Comparison of ENCODE assay signal across 8 cellular contexts in the genomic region with DNA sequence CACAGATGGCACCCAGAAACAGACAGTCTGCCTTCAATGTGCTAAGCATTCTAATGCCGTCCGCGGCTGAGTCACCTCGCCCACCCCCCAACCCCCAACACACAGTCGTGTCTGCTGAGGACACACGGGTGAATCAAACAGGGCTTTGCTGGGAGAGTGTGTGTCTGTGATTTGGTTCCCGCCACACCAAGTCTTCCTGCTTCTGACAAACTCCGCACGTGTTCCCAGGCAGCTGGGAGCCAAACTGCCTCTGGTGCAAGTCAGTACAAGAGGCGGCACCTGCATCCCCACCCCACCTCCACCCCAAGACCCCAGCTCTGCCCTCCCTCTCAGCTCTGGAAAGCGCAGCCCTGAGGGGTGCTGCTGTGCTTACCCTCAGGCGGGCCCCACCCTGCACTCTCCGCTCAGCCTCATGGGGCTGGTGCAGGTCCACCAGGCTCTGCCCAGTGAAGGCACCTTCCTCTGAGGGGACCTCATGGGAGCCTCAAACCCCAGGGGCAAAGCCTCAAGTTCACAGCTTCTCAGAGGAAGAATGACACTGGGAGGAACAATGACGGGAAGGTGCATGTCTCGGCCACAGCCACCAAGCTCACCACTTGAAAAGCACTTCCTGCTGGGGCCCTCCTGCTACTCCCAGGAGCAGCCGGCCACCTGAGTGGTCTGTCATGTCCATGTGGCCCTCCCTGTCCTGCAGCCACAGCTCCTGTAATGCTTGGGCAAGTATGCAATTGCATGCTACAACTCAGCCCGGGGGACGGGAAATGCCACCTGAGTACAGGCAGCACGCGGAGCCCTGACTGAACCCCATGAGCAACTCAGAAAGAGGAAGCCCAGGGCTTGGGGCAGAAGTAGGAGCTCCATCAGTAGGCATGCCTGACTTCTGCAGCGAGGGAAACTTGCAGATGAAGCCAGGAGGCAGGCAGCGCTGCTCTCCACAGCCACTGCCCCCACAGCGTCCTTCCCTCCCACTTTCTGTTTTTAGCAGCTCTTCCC. TPM values are rescaled to one million over a fixed set of nuclear protein-coding genes. Genes with fewer than 3 reads are reported as not detected.
DNase-seq lines count a peak whose midpoint lies in the region; ATAC-seq and TF ChIP-seq lines count a peak whose summit lies in the region.

No MANE protein-coding gene starts in this region.

- in situ Hi-C loops in GM18951 (cut with MboI; ENCODE audit: low sequenced_read_pairs, unreplicated experiment) = no loop called here

- peak overlapping the region; percentile 93 for H3K27ac Mint-ChIP-seq in activated naive CD8-positive, alpha-beta T cell treated with anti-CD3 and anti-CD28 coated beads, Interleukin-2, amount 10 ng/mL, durations not matched to agents 7 days and 5 days
- peak overlapping the region; percentile 94 for H3K27ac Mint-ChIP-seq in stimulated activated memory B cell treated with anti-CD40 and anti-IgM and Interleukin-4, amounts not matched to agents 10 μg/mL and 1 μg/mL and 100 μg/mL, for 72 hours

- peak; percentile 38 for ATAC-seq in activated naive CD8-positive, alpha-beta T cell treated with anti-CD3 and anti-CD28 coated beads, Interleukin-2, amount 10 ng/mL, durations not matched to agents 7 days and 5 days (ENCODE audit: low read depth)
- peak; percentile 66 for ATAC-seq in stimulated activated memory B cell treated with anti-CD40 and anti-IgM and Interleukin-4, amounts not matched to agents 10 μg/mL and 1 μg/mL and 100 μg/mL, for 72 hours
- ATAC-seq in GM18873 (IDR thresholded peaks at IDR 0.05; ENCODE audit: low FRiP score, unreplicated experiment) = no peak
- ATAC-seq in HG02678 (IDR thresholded peaks at IDR 0.05; ENCODE audit: unreplicated experiment) = no peak

- no peaks in the 10 kb centered on the region for H3K27me3 Mint-ChIP-seq in activated naive CD8-positive, alpha-beta T cell treated with anti-CD3 and anti-CD28 coated beads, Interleukin-2, amount 10 ng/mL, durations not matched to agents 7 days and 5 days
- no peaks in the 10 kb centered on the region for H3K27me3 Mint-ChIP-seq in stimulated activated memory B cell treated with anti-CD40 and anti-IgM and Interleukin-4, amounts not matched to agents 10 μg/mL and 1 μg/mL and 100 μg/mL, for 72 hours

- peak overlapping the region; percentile 86 for H3K4me3 Mint-ChIP-seq in activated naive CD8-positive, alpha-beta T cell treated with anti-CD3 and anti-CD28 coated beads, Interleukin-2, amount 10 ng/mL, durations not matched to agents 7 days and 5 days
- peak overlapping the region; percentile 96 for H3K4me3 Mint-ChIP-seq in stimulated activated memory B cell treated with anti-CD40 and anti-IgM and Interleukin-4, amounts not matched to agents 10 μg/mL and 1 μg/mL and 100 μg/mL, for 72 hours

- POLR2A ChIA-PET in activated naive CD8-positive, alpha-beta T cell treated with anti-CD3 and anti-CD28 coated beads, Interleukin-2, amount 10 ng/mL, durations not matched to agents 7 days and 5 days (lab: Charles Lee) = interaction anchor here (0.6 to 7.3 kb wide), 15 partner anchors 8 to 1164 kb away, joined by 3 to 66 read pairs (median 4); partner anchors contain the start of genes FCHO1, MED26, SLC35E1 and SMIM7

- H3K36me3 Mint-ChIP-seq in activated naive CD8-positive, alpha-beta T cell treated with anti-CD3 and anti-CD28 coated beads, Interleukin-2, amount 10 ng/mL, durations not matched to agents 7 days and 5 days = peaks cover 3% of the 10 kb centered on the region
- H3K36me3 Mint-ChIP-seq in stimulated activated memory B cell treated with anti-CD40 and anti-IgM and Interleukin-4, amounts not matched to agents 10 μg/mL and 1 μg/mL and 100 μg/mL, for 72 hours = no peaks in the 10 kb centered on the region

- H3K9me3 Mint-ChIP-seq in activated naive CD8-positive, alpha-beta T cell treated with anti-CD3 and anti-CD28 coated beads, Interleukin-2, amount 10 ng/mL, durations not matched to agents 7 days and 5 days = no peaks in the 10 kb centered on the region
- H3K9me3 Mint-ChIP-seq in stimulated activated memory B cell treated with anti-CD40 and anti-IgM and Interleukin-4, amounts not matched to agents 10 μg/mL and 1 μg/mL and 100 μg/mL, for 72 hours = no peaks in the 10 kb centered on the region

- DNase-seq in SKM-1 (lab: John Stamatoyannopoulos, UW; ENCODE audit: unreplicated experiment) (peak; percentile 82), iris pigment epithelial cell (ENCODE audit: low read depth) (peak; percentile 69), globus pallidus (ENCODE audit: low spot score) (no peak)
- DNase-seq in activated naive CD8-positive, alpha-beta T cell treated with anti-CD3 and anti-CD28 coated beads, Interleukin-2, amount 10 ng/mL, durations not matched to agents 7 days and 5 days = peak; percentile 71

- TF ChIP-seq POLR2A in GM18951 (IDR thresholded peaks at IDR 0.05; ENCODE audit: extremely low read depth, insufficient read depth, insufficient read length) = peak; percentile 66

- peaks cover 68% of the 10 kb centered on the region for H3K4me1 Mint-ChIP-seq in activated naive CD8-positive, alpha-beta T cell treated with anti-CD3 and anti-CD28 coated beads, Interleukin-2, amount 10 ng/mL, durations not matched to agents 7 days and 5 days
- H3K4me1 Mint-ChIP-seq in stimulated activated memory B cell treated with anti-CD40 and anti-IgM and Interleukin-4, amounts not matched to agents 10 μg/mL and 1 μg/mL and 100 μg/mL, for 72 hours = peaks cover 95% of the 10 kb centered on the region

RNA-seq across cellular contexts. Expression of gene SLC35E1, which starts 15.1 kb away (rescaled TPM):
- 10 to 100 TPM; 43.4 to 44.5 TPM for total RNA-seq in activated naive CD8-positive, alpha-beta T cell treated with anti-CD3 and anti-CD28 coated beads, Interleukin-2, amount 10 ng/mL, durations not matched to agents 7 days and 5 days

RNA-seq across cellular contexts. Expression of gene MED26, which starts 40.7 kb away (rescaled TPM):
- total RNA-seq in activated naive CD8-positive, alpha-beta T cell treated with anti-CD3 and anti-CD28 coated beads, Interleukin-2, amount 10 ng/mL, durations not matched to agents 7 days and 5 days = 10 to 100 TPM; 16.4 to 21.2 TPM

RNA-seq across cellular contexts. Expression of gene CHERP, which starts 45.1 kb away (rescaled TPM):
- 10 to 100 TPM; 65.5 to 67.0 TPM for total RNA-seq in activated naive CD8-positive, alpha-beta T cell treated with anti-CD3 and anti-CD28 coated beads, Interleukin-2, amount 10 ng/mL, durations not matched to agents 7 days and 5 days

Comparison
In these comparisons a context has a peak if more than half of its experiments do, and no peak if none do; other contexts are left out.
1. ATAC-seq: peak in activated naive CD8-positive, alpha-beta T cell treated with anti-CD3 and anti-CD28 coated beads, Interleukin-2, amount 10 ng/mL, durations not matched to agents 7 days and 5 days (single experiment) and stimulated activated memory B cell treated with anti-CD40 and anti-IgM and Interleukin-4, amounts not matched to agents 10 μg/mL and 1 μg/mL and 100 μg/mL, for 72 hours (single experiment); none in GM18873 (single experiment) and HG02678 (single experiment).